Comparison of ENCODE assay signal across 21 cellular contexts in the genomic region with DNA sequence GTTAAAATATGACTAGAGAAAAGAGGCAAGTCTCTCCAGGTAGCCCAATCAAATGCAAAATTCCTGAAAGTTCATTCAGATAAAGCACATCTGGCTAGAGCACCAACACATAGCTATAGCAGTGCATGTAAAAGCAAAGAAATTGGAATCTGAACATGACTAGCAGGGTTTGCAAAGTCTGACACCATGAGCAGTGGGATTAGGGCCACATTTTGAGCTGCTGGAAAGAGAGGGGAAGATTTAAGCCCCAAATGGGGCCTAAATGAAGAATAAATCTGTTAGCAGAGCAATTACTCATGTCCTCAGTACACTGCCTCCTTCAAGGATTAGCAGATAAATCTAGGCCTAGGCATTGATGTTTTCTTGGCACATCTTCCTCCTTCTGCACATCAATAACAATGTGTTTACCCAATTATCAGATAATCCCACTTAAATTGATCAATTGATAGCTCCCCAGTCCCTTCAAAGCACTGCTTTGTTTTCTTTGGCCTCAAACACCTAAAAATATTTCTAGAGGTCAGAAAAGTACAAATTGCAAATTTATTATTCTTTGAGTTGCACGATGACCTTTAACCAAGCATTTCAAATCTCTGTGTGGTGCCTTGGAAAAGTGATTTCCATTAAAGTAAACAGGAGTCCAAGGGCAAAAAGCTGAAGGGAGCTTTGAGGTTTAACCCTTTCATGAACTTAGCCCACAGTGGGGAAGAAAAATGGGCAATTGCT.
DNase-seq lines count a peak whose midpoint lies in the region; ATAC-seq and TF ChIP-seq lines count a peak whose summit lies in the region.
"Had no signal": no experiment of that assay in that cellular context is flagged by ENCODE, and none has a peak within 500 bp of the region (broad histone marks: within the 10 kb centered on the region; RNA-seq: fewer than 3 reads in every experiment).

No MANE protein-coding gene starts in this region.

- 0 out of 2 replicates have a peak, but pooled peaks cover 4% of the 10 kb centered on the region for H3K9me2 ChIP-seq in PC-9 (ENCODE audit: insufficient read depth)

- H3K4me1 ChIP-seq in HUES48 (ENCODE audit: control insufficient read depth, insufficient read depth, low read length), result peaks cover 17% of the 10 kb centered on the region
- H3K4me1 ChIP-seq in PC-9 (replicated peaks; ENCODE audit: insufficient read depth), result no peaks in the 10 kb centered on the region

- CTCF ChIA-PET in PC-9 (lab: Charles Lee), result interaction anchor here (0.5 kb wide), 1 partner anchor 66 kb away, joined by 5 read pairs; no protein-coding TSS in a partner anchor

- H3K79me2 ChIP-seq in PC-9 (ENCODE audit: low read depth), result no peaks in the 10 kb centered on the region

- no peak overlapping the region for H3K27ac Mint-ChIP-seq in nephron progenitor cell
- H3K27ac Mint-ChIP-seq: B cell; CD4-positive, CD25-positive, alpha-beta regulatory T cell had no signal

- H3F3A ChIP-seq in PC-9 (ENCODE audit: insufficient read depth, low read depth), result no peaks in the 10 kb centered on the region

- intact Hi-C loops in PC-9 (cut with micrococcal nuclease; ENCODE audit: unreplicated experiment), result no loop called here

- H3K36me3 Mint-ChIP-seq in nephron progenitor cell (ENCODE audit: low read depth), result no peaks in the 10 kb centered on the region
- H3K36me3 Mint-ChIP-seq: CD4-positive, CD25-positive, alpha-beta regulatory T cell had no signal

- H3K9ac ChIP-seq in HUES48 (ENCODE audit: low read depth, low read length), result no peak overlapping the region

- no TSS peak for BruUV-seq in PC-9 (replicated peaks; lab: Mats Ljungman, UMichigan)

- POLR2A ChIA-PET in PC-9 (lab: Charles Lee; ENCODE audit: unreplicated experiment), result no interaction called here

- DNase-seq in NCI-H82 treated with DMSO at 0.1 percent for 48 hours (lab: John Stamatoyannopoulos, UW; ENCODE audit: unreplicated experiment), result peak; percentile 93
- DNase-seq in iris pigment epithelial cell (ENCODE audit: low read depth), result peak; percentile 10
- DNase-seq in skeletal muscle cell (ENCODE audit: low read depth), result peak; percentile 24
- no peak for DNase-seq in nephron progenitor cell
- no peak for DNase-seq in PC-9
- DNase-seq in stimulated activated naive CD8-positive, alpha-beta T cell treated with anti-CD3 and anti-CD28 coated beads, Interleukin-15, Interleukin-2, amounts not matched to agents 100 U/mL and 50 U/mL, for 24 hours, result no peak
- DNase-seq: Calu3; CD4-positive, CD25-positive, alpha-beta regulatory T cell; DMS79 treated with DMSO at 0.1 percent for 48 hours; IMR-90; Karpas-422; MG63; NCI-H1092 treated with DMSO at 0.1 percent for 48 hours; NCI-H1694; NCI-H226; NCI-H774 had no signal

- no peaks in the 10 kb centered on the region for H3K36me3 ChIP-seq in HUES48 (ENCODE audit: control insufficient read depth, insufficient read depth, low read length)
- no peaks in the 10 kb centered on the region for H3K36me3 ChIP-seq in PC-9 (ENCODE audit: low read depth)
- H3K36me3 ChIP-seq: MG63 had no signal

- TF ChIP-seq CTCF in nephron progenitor cell (IDR thresholded peaks at IDR 0.05), result no peak
- no peak for TF ChIP-seq CTCF in PC-9 (conservative IDR thresholded peaks at IDR 0.05)

- H3K9me3 ChIP-seq in HUES48 (ENCODE audit: control insufficient read depth, insufficient read depth, low read length), result no peaks in the 10 kb centered on the region
- H3K9me3 ChIP-seq in PC-9 (ENCODE audit: insufficient read depth, low read depth), result no peaks in the 10 kb centered on the region
- H3K9me3 ChIP-seq: MG63 had no signal

- H3K4me2 ChIP-seq in PC-9, result no peak overlapping the region

- H3K9me3 Mint-ChIP-seq in nephron progenitor cell, result no peaks in the 10 kb centered on the region

- no peak overlapping the region for H3K4me3 Mint-ChIP-seq in nephron progenitor cell
- H3K4me3 Mint-ChIP-seq: B cell; CD4-positive, CD25-positive, alpha-beta regulatory T cell had no signal

- H3K27ac ChIP-seq in HUES48 (ENCODE audit: low read depth, low read length) (peak overlapping the region; percentile 16), PC-9 (no peak overlapping the region)

- no peaks in the 10 kb centered on the region for H4K20me1 ChIP-seq in PC-9 (ENCODE audit: insufficient read depth)

- no peak overlapping the region for H3K4me3 ChIP-seq in HUES48 (ENCODE audit: low read depth, low read length)
- no peak overlapping the region for H3K4me3 ChIP-seq in skeletal muscle cell (ENCODE audit: low read depth, low read length)
- no peak overlapping the region for H3K4me3 ChIP-seq in PC-9
- H3K4me3 ChIP-seq: GM12878, MG63 had no signal

- no peak overlapping the region for H2AFZ ChIP-seq in PC-9

- H3K4me1 Mint-ChIP-seq in nephron progenitor cell, result peaks cover 17% of the 10 kb centered on the region
- H3K4me1 Mint-ChIP-seq: B cell; CD4-positive, CD25-positive, alpha-beta regulatory T cell had no signal

- H3K27me3 Mint-ChIP-seq in nephron progenitor cell (ENCODE audit: low read depth, poor library complexity), result peaks cover 10% of the 10 kb centered on the region
- H3K27me3 Mint-ChIP-seq: B cell; CD4-positive, CD25-positive, alpha-beta regulatory T cell had no signal

- H3K27me3 ChIP-seq in HUES48 (ENCODE audit: control insufficient read depth, insufficient read depth, low read length), result no peaks in the 10 kb centered on the region
- no peaks in the 10 kb centered on the region for H3K27me3 ChIP-seq in PC-9 (ENCODE audit: insufficient read depth, low read depth)
- H3K27me3 ChIP-seq: MG63 had no signal

- ATAC-seq in HG03457 (IDR thresholded peaks at IDR 0.05; ENCODE audit: unreplicated experiment), result no peak
- ATAC-seq in stimulated activated naive CD8-positive, alpha-beta T cell treated with anti-CD3 and anti-CD28 coated beads, Interleukin-15, Interleukin-2, amounts not matched to agents 100 U/mL and 50 U/mL, for 24 hours, result no peak
- ATAC-seq: GM12878, HCT116 had no signal

Comparison
In these comparisons a context has a peak if more than half of its experiments do, and no peak if none do; other contexts are left out.
1. DNase-seq: peak in NCI-H82 treated with DMSO at 0.1 percent for 48 hours (single experiment), iris pigment epithelial cell (single experiment) and skeletal muscle cell (single experiment); none in nephron progenitor cell (single experiment), PC-9 (0 of 2) and stimulated activated naive CD8-positive, alpha-beta T cell treated with anti-CD3 and anti-CD28 coated beads, Interleukin-15, Interleukin-2, amounts not matched to agents 100 U/mL and 50 U/mL, for 24 hours (single experiment).